Comparison of ENCODE assay signal across 31 cellular contexts in genomic region chr11:122150484-122151124, GRCh38. TPM values are rescaled to one million over a fixed set of nuclear protein-coding genes. Genes with fewer than 3 reads are reported as not detected.
DNase-seq lines count a peak whose midpoint lies in the region; ATAC-seq, FAIRE-seq and TF ChIP-seq lines count a peak whose summit lies in the region.
"Had no signal": no experiment of that assay in that cellular context is flagged by ENCODE, and none has a peak within 500 bp of the region (broad histone marks: within the 10 kb centered on the region; RNA-seq: fewer than 3 reads in every experiment).

No MANE protein-coding gene starts in this region.

- H3K4me1 ChIP-seq in astrocyte (ENCODE audit: insufficient read depth, low read length) (peaks cover 70% of the 10 kb centered on the region), osteoblast (ENCODE audit: insufficient read depth, low read length) (peaks cover 90% of the 10 kb centered on the region), upper lobe of left lung (peaks cover 0 to 6% (median 0%) of the 10 kb centered on the region in 4 donors)
- H3K4me1 ChIP-seq: heart right ventricle had no signal

- no peaks in the 10 kb centered on the region for H3K9me3 Mint-ChIP-seq in astrocyte (ENCODE audit: unreplicated experiment)
- H3K9me3 Mint-ChIP-seq in activated T-helper 2 cell treated with anti-CD3 and anti-CD28 coated beads, Interferon-gamma antibody, Interleukin-2, Interleukin-4, amounts not matched to agents 10 μg/mL and 5 μg/mL and 100 μg/mL, durations not matched to agents 14 hours and 24 hours and 36 hours = no peaks in the 10 kb centered on the region
- H3K9me3 Mint-ChIP-seq: activated CD4-positive, alpha-beta T cell treated with anti-CD3 and anti-CD28 coated beads, Interleukin-2, amount 10 ng/mL, durations not matched to agents 7 days and 5 days; activated naive CD8-positive, alpha-beta T cell treated with anti-CD3 and anti-CD28 coated beads, Interleukin-2, amount 10 ng/mL, durations not matched to agents 7 days and 5 days; CD4-positive, alpha-beta T cell; dendritic cell treated with granulocyte-macrophage colony-stimulating factor and Interleukin-4, amounts not matched to agents 40 ng/mL and 50 ng/mL, for 4 days; H9; nephron progenitor cell; stimulated activated naive B cell treated with anti-CD40 and anti-IgM and Interleukin-4, amounts not matched to agents 10 μg/mL and 1 μg/mL and 100 μg/mL, for 72 hours; T-helper 2 cell treated with Interferon-gamma antibody and Interleukin-4, amounts not matched to agents 5 μg/mL and 100 μg/mL, for 36 hours had no signal

- no peaks in the 10 kb centered on the region for H3K27me3 Mint-ChIP-seq in astrocyte (ENCODE audit: low read depth, unreplicated experiment)
- no peaks in the 10 kb centered on the region for H3K27me3 Mint-ChIP-seq in activated T-helper 2 cell treated with anti-CD3 and anti-CD28 coated beads, Interferon-gamma antibody, Interleukin-2, Interleukin-4, amounts not matched to agents 10 μg/mL and 5 μg/mL and 100 μg/mL, durations not matched to agents 14 hours and 24 hours and 36 hours (ENCODE audit: low read depth)
- H3K27me3 Mint-ChIP-seq: activated CD8-positive, alpha-beta memory T cell treated with anti-CD3 and anti-CD28 coated beads, Interleukin-2, amount 10 ng/mL, durations not matched to agents 7 days and 5 days; stimulated activated naive B cell treated with anti-CD40 and anti-IgM and Interleukin-4, amounts not matched to agents 10 μg/mL and 1 μg/mL and 100 μg/mL, for 72 hours had no signal

- H3K27ac ChIP-seq in astrocyte (ENCODE audit: low read depth, low read length) = peak overlapping the region; percentile 28
- H3K27ac ChIP-seq in osteoblast (ENCODE audit: low read depth, low read length) = peak overlapping the region; percentile 51
- H3K27ac ChIP-seq in upper lobe of left lung = no peak overlapping the region
- H3K27ac ChIP-seq: SK-N-MC, skin epidermis, VCaP had no signal

- no peak for DNase-seq in GM20000 (ENCODE audit: low spot score)
- DNase-seq in M059J (ENCODE audit: low read depth) = peak; percentile 64
- DNase-seq in astrocyte (ENCODE audit: low read depth) = no peak
- no peak for DNase-seq in osteoblast (ENCODE audit: insufficient read length, low spot score, missing footprints)
- no peak for DNase-seq in upper lobe of left lung
- DNase-seq in activated T-helper 2 cell treated with anti-CD3 and anti-CD28 coated beads, Interferon-gamma antibody, Interleukin-2, Interleukin-4, amounts not matched to agents 10 μg/mL and 5 μg/mL and 100 μg/mL, durations not matched to agents 14 hours and 24 hours and 36 hours (ENCODE audit: low spot score) = no peak
- no peak for DNase-seq in cardiac septum (ENCODE audit: low spot score)
- DNase-seq in NCI-H2029 (lab: John Stamatoyannopoulos, UW) = no peak
- DNase-seq: activated CD4-positive, alpha-beta T cell treated with anti-CD3 and anti-CD28 coated beads, Interleukin-2, amount 10 ng/mL, durations not matched to agents 7 days and 5 days; activated CD8-positive, alpha-beta memory T cell treated with anti-CD3 and anti-CD28 coated beads, Interleukin-2, amount 10 ng/mL, durations not matched to agents 7 days and 5 days; activated naive CD8-positive, alpha-beta T cell treated with anti-CD3 and anti-CD28 coated beads, Interleukin-2, amount 10 ng/mL, durations not matched to agents 7 days and 5 days; CD4-positive, alpha-beta T cell; DMS153; GDM1; H9; heart right ventricle; KBM-7; midbrain; NCI-H510A; nephron progenitor cell; NK-92 treated with Interleukin-12 subunit alpha and Interleukin-12 subunit beta, amount 100 ng/mL, for 24 hours; stimulated activated CD4-positive, alpha-beta T cell treated with anti-CD3 and anti-CD28 coated beads, Interleukin-2, amount 100 ng/mL, for 48 hours; stimulated activated naive B cell treated with anti-CD40 and anti-IgM and Interleukin-4, amounts not matched to agents 10 μg/mL and 1 μg/mL and 100 μg/mL, for 72 hours; testis had no signal

- peaks cover 16% of the 10 kb centered on the region for H3K4me1 Mint-ChIP-seq in astrocyte (ENCODE audit: low read depth, unreplicated experiment)
- H3K4me1 Mint-ChIP-seq in activated T-helper 2 cell treated with anti-CD3 and anti-CD28 coated beads, Interferon-gamma antibody, Interleukin-2, Interleukin-4, amounts not matched to agents 10 μg/mL and 5 μg/mL and 100 μg/mL, durations not matched to agents 14 hours and 24 hours and 36 hours (ENCODE audit: low read depth) = no peaks in the 10 kb centered on the region
- H3K4me1 Mint-ChIP-seq: activated CD4-positive, alpha-beta T cell treated with anti-CD3 and anti-CD28 coated beads, Interleukin-2, amount 10 ng/mL, durations not matched to agents 7 days and 5 days; activated CD8-positive, alpha-beta memory T cell treated with anti-CD3 and anti-CD28 coated beads, Interleukin-2, amount 10 ng/mL, durations not matched to agents 7 days and 5 days; activated naive CD8-positive, alpha-beta T cell treated with anti-CD3 and anti-CD28 coated beads, Interleukin-2, amount 10 ng/mL, durations not matched to agents 7 days and 5 days; nephron progenitor cell; stimulated activated naive B cell treated with anti-CD40 and anti-IgM and Interleukin-4, amounts not matched to agents 10 μg/mL and 1 μg/mL and 100 μg/mL, for 72 hours had no signal

- no peak overlapping the region for H3K4me3 Mint-ChIP-seq in astrocyte (ENCODE audit: unreplicated experiment)
- H3K4me3 Mint-ChIP-seq in activated T-helper 2 cell treated with anti-CD3 and anti-CD28 coated beads, Interferon-gamma antibody, Interleukin-2, Interleukin-4, amounts not matched to agents 10 μg/mL and 5 μg/mL and 100 μg/mL, durations not matched to agents 14 hours and 24 hours and 36 hours (ENCODE audit: low read depth) = no peak overlapping the region
- H3K4me3 Mint-ChIP-seq: activated CD4-positive, alpha-beta T cell treated with anti-CD3 and anti-CD28 coated beads, Interleukin-2, amount 10 ng/mL, durations not matched to agents 7 days and 5 days; activated CD8-positive, alpha-beta memory T cell treated with anti-CD3 and anti-CD28 coated beads, Interleukin-2, amount 10 ng/mL, durations not matched to agents 7 days and 5 days; activated naive CD8-positive, alpha-beta T cell treated with anti-CD3 and anti-CD28 coated beads, Interleukin-2, amount 10 ng/mL, durations not matched to agents 7 days and 5 days; CD4-positive, alpha-beta T cell; dendritic cell treated with granulocyte-macrophage colony-stimulating factor and Interleukin-4, amounts not matched to agents 40 ng/mL and 50 ng/mL, for 4 days; H9; nephron progenitor cell; stimulated activated naive B cell treated with anti-CD40 and anti-IgM and Interleukin-4, amounts not matched to agents 10 μg/mL and 1 μg/mL and 100 μg/mL, for 72 hours; T-helper 2 cell treated with Interferon-gamma antibody and Interleukin-4, amounts not matched to agents 5 μg/mL and 100 μg/mL, for 36 hours had no signal

- H3K9me3 ChIP-seq in astrocyte (ENCODE audit: insufficient read depth, low read depth, low read length) = no peaks in the 10 kb centered on the region
- H3K9me3 ChIP-seq in osteoblast (ENCODE audit: low read depth, low read length) = no peaks in the 10 kb centered on the region
- no peaks in the 10 kb centered on the region for H3K9me3 ChIP-seq in upper lobe of left lung
- H3K9me3 ChIP-seq: heart right ventricle, testis had no signal

- H3K36me3 ChIP-seq in astrocyte (ENCODE audit: insufficient read depth, low read length) (peaks cover 75% of the 10 kb centered on the region), osteoblast (ENCODE audit: insufficient read depth, low read length) (peaks cover 88% of the 10 kb centered on the region), upper lobe of left lung (no peaks in the 10 kb centered on the region)
- H3K36me3 ChIP-seq: heart right ventricle had no signal

- peaks cover 5% of the 10 kb centered on the region for H3K36me3 Mint-ChIP-seq in astrocyte (ENCODE audit: low read depth, unreplicated experiment)
- H3K36me3 Mint-ChIP-seq in activated T-helper 2 cell treated with anti-CD3 and anti-CD28 coated beads, Interferon-gamma antibody, Interleukin-2, Interleukin-4, amounts not matched to agents 10 μg/mL and 5 μg/mL and 100 μg/mL, durations not matched to agents 14 hours and 24 hours and 36 hours (ENCODE audit: low read depth) = no peaks in the 10 kb centered on the region
- H3K36me3 Mint-ChIP-seq: activated CD8-positive, alpha-beta memory T cell treated with anti-CD3 and anti-CD28 coated beads, Interleukin-2, amount 10 ng/mL, durations not matched to agents 7 days and 5 days; activated naive CD8-positive, alpha-beta T cell treated with anti-CD3 and anti-CD28 coated beads, Interleukin-2, amount 10 ng/mL, durations not matched to agents 7 days and 5 days; stimulated activated naive B cell treated with anti-CD40 and anti-IgM and Interleukin-4, amounts not matched to agents 10 μg/mL and 1 μg/mL and 100 μg/mL, for 72 hours had no signal

- H3K4me3 ChIP-seq in astrocyte (ENCODE audit: insufficient read depth, low read depth, low read length) = no peak overlapping the region
- H3K4me3 ChIP-seq in osteoblast (ENCODE audit: insufficient read depth, low read length) = peak overlapping the region; percentile 59
- no peak overlapping the region for H3K4me3 ChIP-seq in upper lobe of left lung
- H3K4me3 ChIP-seq: heart right ventricle, SK-N-MC, skin epidermis, testis had no signal

- peak overlapping the region; percentile 12 for H3K9ac ChIP-seq in astrocyte (ENCODE audit: low read length)

- no peaks in the 10 kb centered on the region for H3K27me3 ChIP-seq in astrocyte (ENCODE audit: insufficient read depth, low read length)
- no peaks in the 10 kb centered on the region for H3K27me3 ChIP-seq in osteoblast (ENCODE audit: insufficient read depth, low read length)
- no peaks in the 10 kb centered on the region for H3K27me3 ChIP-seq in upper lobe of left lung
- H3K27me3 ChIP-seq: testis had no signal

- H3K4me2 ChIP-seq in astrocyte (ENCODE audit: low read length) (peak overlapping the region; percentile 43), osteoblast (ENCODE audit: insufficient read depth, low read length) (peak overlapping the region; percentile 89)

- intact Hi-C loops in activated T-helper 2 cell treated with anti-CD3 and anti-CD28 coated beads, Interferon-gamma antibody, Interleukin-2, Interleukin-4, amounts not matched to agents 10 μg/mL and 5 μg/mL and 100 μg/mL, durations not matched to agents 14 hours and 24 hours and 36 hours (cut with micrococcal nuclease) = no loop called here
- intact Hi-C loops in cardiac septum (cut with DNase I) = no loop called here

- H2AFZ ChIP-seq in astrocyte (ENCODE audit: low read depth, low read length) (no peak overlapping the region), osteoblast (ENCODE audit: low read length) (no peak overlapping the region)

- peak; percentile 13 for FAIRE-seq in astrocyte (lab: Jason Lieb, UNC)
- FAIRE-seq: GM18507 had no signal

- peak; percentile 0 for TF ChIP-seq CTCF in GM20000 (IDR thresholded peaks at IDR 0.05; ENCODE audit: extremely low read depth, missing control alignments)
- TF ChIP-seq CTCF in astrocyte (IDR thresholded peaks at IDR 0.05; ENCODE audit: insufficient read depth, low read depth, low read length) = no peak
- TF ChIP-seq CTCF in osteoblast (IDR thresholded peaks at IDR 0.05; ENCODE audit: extremely low read depth, low read depth, low read length) = no peak
- TF ChIP-seq CTCF in upper lobe of left lung (IDR thresholded peaks at IDR 0.05) = no peak

- ATAC-seq in upper lobe of left lung (ENCODE audit: low FRiP score in 2 of 2) = no peak
- ATAC-seq: activated CD8-positive, alpha-beta memory T cell treated with anti-CD3 and anti-CD28 coated beads, Interleukin-2, amount 10 ng/mL, durations not matched to agents 7 days and 5 days; heart right ventricle; stimulated activated naive B cell treated with anti-CD40 and anti-IgM and Interleukin-4, amounts not matched to agents 10 μg/mL and 1 μg/mL and 100 μg/mL, for 72 hours had no signal

- H4K20me1 ChIP-seq in astrocyte (ENCODE audit: insufficient read depth, low read length) = peaks cover 39% of the 10 kb centered on the region
- no peaks in the 10 kb centered on the region for H4K20me1 ChIP-seq in osteoblast (ENCODE audit: insufficient read depth, low read length)

- WGBS in upper lobe of left lung, 2 donors = 56 to 59% methylated on average over 5 of the region's 5 CpGs

- H3K79me2 ChIP-seq in astrocyte (ENCODE audit: insufficient read depth, low read length) (peaks cover 100% of the 10 kb centered on the region), osteoblast (ENCODE audit: insufficient read depth, low read length) (peaks cover 98% of the 10 kb centered on the region)

- H3K27ac Mint-ChIP-seq in astrocyte (ENCODE audit: unreplicated experiment) = no peak overlapping the region
- no peak overlapping the region for H3K27ac Mint-ChIP-seq in activated T-helper 2 cell treated with anti-CD3 and anti-CD28 coated beads, Interferon-gamma antibody, Interleukin-2, Interleukin-4, amounts not matched to agents 10 μg/mL and 5 μg/mL and 100 μg/mL, durations not matched to agents 14 hours and 24 hours and 36 hours
- H3K27ac Mint-ChIP-seq: activated CD4-positive, alpha-beta T cell treated with anti-CD3 and anti-CD28 coated beads, Interleukin-2, amount 10 ng/mL, durations not matched to agents 7 days and 5 days; activated CD8-positive, alpha-beta memory T cell treated with anti-CD3 and anti-CD28 coated beads, Interleukin-2, amount 10 ng/mL, durations not matched to agents 7 days and 5 days; activated naive CD8-positive, alpha-beta T cell treated with anti-CD3 and anti-CD28 coated beads, Interleukin-2, amount 10 ng/mL, durations not matched to agents 7 days and 5 days; CD4-positive, alpha-beta T cell; dendritic cell treated with granulocyte-macrophage colony-stimulating factor and Interleukin-4, amounts not matched to agents 40 ng/mL and 50 ng/mL, for 4 days; H9; nephron progenitor cell; progenitor cell of endocrine pancreas; stimulated activated naive B cell treated with anti-CD40 and anti-IgM and Interleukin-4, amounts not matched to agents 10 μg/mL and 1 μg/mL and 100 μg/mL, for 72 hours; T-helper 2 cell treated with Interferon-gamma antibody and Interleukin-4, amounts not matched to agents 5 μg/mL and 100 μg/mL, for 36 hours had no signal

- no peak for TF ChIP-seq EP300 in upper lobe of left lung (IDR thresholded peaks at IDR 0.05)

- no peak for TF ChIP-seq POLR2A in upper lobe of left lung (IDR thresholded peaks at IDR 0.05)

RNA-seq across cellular contexts. Expression of gene BLID, which starts 34.6 kb away (rescaled TPM):
- total RNA-seq in M059J (2014; rRNA removed; shearing (Covaris generic)) = 0.39 and 0.74 TPM in 2 replicates
- total RNA-seq in astrocyte (1.1 and 1.2 TPM in 2 replicates), osteoblast (18.1 and 20.0 TPM in 2 replicates), upper lobe of left lung (1 to 10 TPM in 1 of 6 donors, under 1 TPM in 1, not detected in 4; 0.30 to 6.3 TPM), cardiac septum (0.57 TPM)
- not detected in 2 replicates for total RNA-seq in activated T-helper 2 cell treated with anti-CD3 and anti-CD28 coated beads, Interferon-gamma antibody, Interleukin-2, Interleukin-4, amounts not matched to agents 10 μg/mL and 5 μg/mL and 100 μg/mL, durations not matched to agents 14 hours and 24 hours and 36 hours
- total RNA-seq: activated CD4-positive, alpha-beta T cell treated with anti-CD3 and anti-CD28 coated beads, Interleukin-2, amount 10 ng/mL, durations not matched to agents 7 days and 5 days; activated CD8-positive, alpha-beta memory T cell treated with anti-CD3 and anti-CD28 coated beads, Interleukin-2, amount 10 ng/mL, durations not matched to agents 7 days and 5 days; activated naive CD8-positive, alpha-beta T cell treated with anti-CD3 and anti-CD28 coated beads, Interleukin-2, amount 10 ng/mL, durations not matched to agents 7 days and 5 days; CD4-positive, alpha-beta T cell; H9; progenitor cell of endocrine pancreas had no signal

Comparison
In these comparisons a context has a peak if more than half of its experiments do, and no peak if none do; other contexts are left out.
1. H3K27ac ChIP-seq: peak in astrocyte (single experiment) and osteoblast (single experiment); none in upper lobe of left lung (0 of 4).